ENCODE assay signal across 20 cellular contexts in genomic region chr12:6923003-6923732, GRCh38. TPM values are rescaled to one million over a fixed set of nuclear protein-coding genes. Genes with fewer than 3 reads are reported as not detected.
DNase-seq lines count a peak whose midpoint lies in the region; ATAC-seq, FAIRE-seq and TF ChIP-seq lines count a peak whose summit lies in the region.
"Had no signal": no experiment of that assay in that cellular context is flagged by ENCODE, and none has a peak within 500 bp of the region (broad histone marks: within the 10 kb centered on the region; RNA-seq: fewer than 3 reads in every experiment).

No MANE protein-coding gene starts in this region.

- DNase-seq in Caco-2 (no peak), Karpas-422 (peak; percentile 73), K562 (ENCODE audit: extremely low read depth in 1 of 4, low spot score in 3 of 4) (no peak), osteoblast (ENCODE audit: insufficient read length, low spot score, missing footprints) (peak; percentile 30), testis (no peak), immature natural killer cell (no peak)
- DNase-seq in stimulated activated naive CD4-positive, alpha-beta T cell (lab: John Stamatoyannopoulos, UW) = no peak
- DNase-seq: gastrocnemius medialis, KG1, NCI-H1417, NCI-H226, SK-N-SH had no signal

- peaks cover 10% of the 10 kb centered on the region; the same call in 1 of the 2 replicates for H3K79me2 ChIP-seq in Karpas-422 (ENCODE audit: low read length)
- H3K79me2 ChIP-seq in K562 (ENCODE audit: control insufficient read depth, insufficient read depth, low read length) = peaks cover 5% of the 10 kb centered on the region; the same call in 1 of the 3 replicates
- peaks cover 13% of the 10 kb centered on the region for H3K79me2 ChIP-seq in osteoblast (ENCODE audit: insufficient read depth, low read length)

- TF ChIP-seq EP300 in K562 (IDR thresholded peaks at IDR 0.05; ENCODE audit: low read length) = no peak

- TF ChIP-seq POLR2A in K562 (conservative IDR thresholded peaks at IDR 0.05) (no peak), testis (IDR thresholded peaks at IDR 0.05) (no peak)

- TF ChIP-seq CTCF in Caco-2 (IDR thresholded peaks at IDR 0.05; ENCODE audit: insufficient read depth in 1 of 2, low read depth in 1 of 2, low read length in 1 of 2, severe bottlenecking in 1 of 2, unreplicated experiment in 1 of 2) (no peak), K562 (IDR thresholded peaks at IDR 0.05 in 2 of 3, conservative IDR thresholded peaks at IDR 0.05 in 1 of 3; ENCODE audit: insufficient read depth in 2 of 3, low read depth in 1 of 3, low read length in 3 of 3) (no peak), osteoblast (IDR thresholded peaks at IDR 0.05; ENCODE audit: extremely low read depth, low read depth, low read length) (no peak), testis (IDR thresholded peaks at IDR 0.05) (no peak)

- peaks cover 32% of the 10 kb centered on the region for H3K4me1 Mint-ChIP-seq in Caco-2 (ENCODE audit: low read depth, unreplicated experiment)
- H3K4me1 Mint-ChIP-seq in immature natural killer cell = peaks cover 19 to 21% of the 10 kb centered on the region in 2 donors

- H3K36me3 ChIP-seq in Caco-2 (ENCODE audit: control insufficient read depth, insufficient read depth, low read length) (no peaks in the 10 kb centered on the region), Karpas-422 (ENCODE audit: insufficient read depth, low read length) (no peaks in the 10 kb centered on the region), K562 (ENCODE audit: control insufficient read depth, insufficient read depth, low read length) (peaks cover 20% of the 10 kb centered on the region; the same call in 2 of the 3 replicates), osteoblast (ENCODE audit: insufficient read depth, low read length) (peaks cover 20% of the 10 kb centered on the region), testis (ENCODE audit: low read depth, missing control alignments) (no peaks in the 10 kb centered on the region)
- H3K36me3 ChIP-seq: gastrocnemius medialis had no signal

- in situ Hi-C loops in K562 (cut with MboI) = no loop called here

- H3K4me2 ChIP-seq in Karpas-422 (ENCODE audit: low read depth, low read length, poor library complexity, severe bottlenecking) (peak overlapping the region; percentile 65), K562 (ENCODE audit: insufficient read depth, low read length) (no peak overlapping the region), osteoblast (ENCODE audit: insufficient read depth, low read length) (no peak overlapping the region)
- H3K4me2 ChIP-seq: SK-N-SH had no signal

- ATAC-seq in K562 = no peak
- ATAC-seq: CD8-positive, alpha-beta T cell; gastrocnemius medialis had no signal

- H3K4me1 ChIP-seq in Caco-2 = peaks cover 23% of the 10 kb centered on the region
- peaks cover 64% of the 10 kb centered on the region for H3K4me1 ChIP-seq in Karpas-422 (ENCODE audit: low read length)
- H3K4me1 ChIP-seq in K562 (replicated peaks in 1 of 2; ENCODE audit: control insufficient read depth in 2 of 2, insufficient read depth in 2 of 2, low read length in 2 of 2) = peaks cover 19 to 31% of the 10 kb centered on the region in 2 experiments; a peak in 4 of 5 replicates
- peaks cover 30% of the 10 kb centered on the region for H3K4me1 ChIP-seq in osteoblast (ENCODE audit: insufficient read depth, low read length)
- peaks cover 25% of the 10 kb centered on the region for H3K4me1 ChIP-seq in testis

- H3K9ac ChIP-seq in Karpas-422 (ENCODE audit: low read length) (peak overlapping the region; percentile 51), K562 (ENCODE audit: insufficient read depth in 1 of 2, low read depth in 2 of 2, low read length in 2 of 2) (no peak overlapping the region)
- H3K9ac ChIP-seq: SK-N-SH had no signal

- no peak overlapping the region for H3K4me3 ChIP-seq in Caco-2 (ENCODE audit: low read depth, low read length)
- H3K4me3 ChIP-seq in Karpas-422 (ENCODE audit: low read length) = peak overlapping the region; percentile 15; the same call in 1 of the 2 replicates
- no peak overlapping the region for H3K4me3 ChIP-seq in K562
- H3K4me3 ChIP-seq in osteoblast (ENCODE audit: insufficient read depth, low read length) = no peak overlapping the region
- no peak overlapping the region for H3K4me3 ChIP-seq in testis
- H3K4me3 ChIP-seq: gastrocnemius medialis had no signal

- WGBS in K562 (ENCODE audit: insufficient coverage, low coverage, missing lambda C conversion rate) = 43% methylated on average over 9 of the region's 10 CpGs
- WGBS in testis, 2 donors = 78 to 79% methylated on average over 10 of the region's 10 CpGs

- intact Hi-C loops in Caco-2 (cut with micrococcal nuclease; ENCODE audit: unreplicated experiment) (no loop called here), K562 (cut with micrococcal nuclease) (no loop called here), testis (cut with DNase I; ENCODE audit: low total_unique reads) (no loop called here)

- BruUV-seq in Caco-2 (replicated peaks; lab: Mats Ljungman, UMichigan) (TSS peak; percentile 72), K562 (replicated peaks; lab: Mats Ljungman, UMichigan) (TSS peak; percentile 70)

- H3K27ac Mint-ChIP-seq in Caco-2 (ENCODE audit: unreplicated experiment) (no peak overlapping the region), immature natural killer cell (peak overlapping the region in 1 of 6 donors; percentile 16)
- H3K27ac Mint-ChIP-seq: activated naive CD4-positive, alpha-beta T cell treated with anti-CD3 and anti-CD28 coated beads, Interleukin-2, amount 50 U/mL, for 24 hours; CD8-positive, alpha-beta T cell; stimulated activated naive CD8-positive, alpha-beta T cell treated with anti-CD3 and anti-CD28 coated beads, Interleukin-15, Interleukin-2, amounts not matched to agents 100 ng/mL and 50 ng/mL, for 24 hours had no signal

- H4K20me1 ChIP-seq in Karpas-422 (ENCODE audit: insufficient read depth, low read depth, low read length) (no peaks in the 10 kb centered on the region), K562 (replicated peaks; ENCODE audit: control insufficient read depth, insufficient read depth, low read length) (no peaks in the 10 kb centered on the region), osteoblast (ENCODE audit: insufficient read depth, low read length) (no peaks in the 10 kb centered on the region)

- CTCF ChIA-PET in Caco-2 (lab: Charles Lee) = interaction anchor here (1.4 kb wide), 1 partner anchor 14 kb away, joined by 3 read pairs; no protein-coding TSS in a partner anchor
- CTCF ChIA-PET in K562 (lab: Yijun Ruan, JAX; ENCODE audit: low intra/inter-chr PET ratio) = interaction anchor here (1.1 kb wide), 1 partner anchor 37 kb away, joined by 4 read pairs; no protein-coding TSS in a partner anchor

- no peak overlapping the region; the same call in 1 of the 2 replicates for H2AFZ ChIP-seq in Karpas-422 (ENCODE audit: low read length)
- no peak overlapping the region for H2AFZ ChIP-seq in K562 (ENCODE audit: low read depth, low read length)
- H2AFZ ChIP-seq in osteoblast (ENCODE audit: low read length) = no peak overlapping the region

- POLR2A ChIA-PET in Caco-2 (lab: Charles Lee) = interaction anchor here (1.0 kb wide), 1 partner anchor 54 kb away, joined by 3 read pairs; no protein-coding TSS in a partner anchor
- POLR2A ChIA-PET in K562 (lab: Yijun Ruan, JAX) = interaction anchor here (0.6 to 4.0 kb wide), 2 partner anchors 21 to 423 kb away, joined by 3 to 29 read pairs; partner anchors contain the start of genes C12orf57 and RNU7-1

- H3K9me3 ChIP-seq in Caco-2 (no peaks in the 10 kb centered on the region), Karpas-422 (ENCODE audit: low read length) (no peaks in the 10 kb centered on the region), K562 (replicated peaks; ENCODE audit: control insufficient read depth, insufficient read depth, low read depth, low read length) (no peaks in the 10 kb centered on the region), osteoblast (ENCODE audit: low read depth, low read length) (no peaks in the 10 kb centered on the region), testis (no peaks in the 10 kb centered on the region)
- H3K9me3 ChIP-seq: gastrocnemius medialis, SK-N-SH had no signal

- FAIRE-seq in K562 (lab: Jason Lieb, UNC) = no peak
- FAIRE-seq: islet of Langerhans had no signal

- H3K36me3 Mint-ChIP-seq in Caco-2 (ENCODE audit: insufficient read depth, unreplicated experiment) = peaks cover 6% of the 10 kb centered on the region
- peaks cover 0 to 5% (median 0%) of the 10 kb centered on the region in 3 donors for H3K36me3 Mint-ChIP-seq in immature natural killer cell
- H3K36me3 Mint-ChIP-seq: activated naive CD4-positive, alpha-beta T cell treated with anti-CD3 and anti-CD28 coated beads, Interleukin-2, amount 50 U/mL, for 24 hours had no signal

- H3K9me2 ChIP-seq in Karpas-422 (replicated peaks; ENCODE audit: insufficient read depth, low read length) = no peaks in the 10 kb centered on the region
- H3K9me2 ChIP-seq: SK-N-SH had no signal

- H3K4me3 Mint-ChIP-seq in Caco-2 (ENCODE audit: unreplicated experiment) = no peak overlapping the region
- no peak overlapping the region for H3K4me3 Mint-ChIP-seq in immature natural killer cell
- H3K4me3 Mint-ChIP-seq: activated naive CD4-positive, alpha-beta T cell treated with anti-CD3 and anti-CD28 coated beads, Interleukin-2, amount 50 U/mL, for 24 hours; CD8-positive, alpha-beta T cell; stimulated activated naive CD8-positive, alpha-beta T cell treated with anti-CD3 and anti-CD28 coated beads, Interleukin-15, Interleukin-2, amounts not matched to agents 100 ng/mL and 50 ng/mL, for 24 hours had no signal

- no peak for TF ChIP-seq RAD21 in K562 (CRISPR knock-in tag; conservative IDR thresholded peaks at IDR 0.05 in 1 of 2, IDR thresholded peaks at IDR 0.05 in 1 of 2)

- H3K9me3 Mint-ChIP-seq in Caco-2 (ENCODE audit: unreplicated experiment) = no peaks in the 10 kb centered on the region
- no peaks in the 10 kb centered on the region for H3K9me3 Mint-ChIP-seq in immature natural killer cell
- H3K9me3 Mint-ChIP-seq: activated naive CD4-positive, alpha-beta T cell treated with anti-CD3 and anti-CD28 coated beads, Interleukin-2, amount 50 U/mL, for 24 hours; CD8-positive, alpha-beta T cell; central memory CD8-positive, alpha-beta T cell; stimulated activated naive CD8-positive, alpha-beta T cell treated with anti-CD3 and anti-CD28 coated beads, Interleukin-15, Interleukin-2, amounts not matched to agents 100 ng/mL and 50 ng/mL, for 24 hours had no signal

- H3K27me3 ChIP-seq in Caco-2 (replicated peaks; ENCODE audit: control insufficient read depth, insufficient read depth, low read length) = no peaks in the 10 kb centered on the region
- H3K27me3 ChIP-seq in Karpas-422 (ENCODE audit: low read length) = no peaks in the 10 kb centered on the region
- no peaks in the 10 kb centered on the region for H3K27me3 ChIP-seq in K562 (ENCODE audit: control insufficient read depth in 2 of 2, insufficient read depth in 2 of 2, low read length in 2 of 2)
- H3K27me3 ChIP-seq in osteoblast (ENCODE audit: insufficient read depth, low read length) = no peaks in the 10 kb centered on the region
- no peaks in the 10 kb centered on the region for H3K27me3 ChIP-seq in testis
- H3K27me3 ChIP-seq: gastrocnemius medialis had no signal

- H3K27me3 Mint-ChIP-seq in Caco-2 (ENCODE audit: insufficient read depth, unreplicated experiment) (no peaks in the 10 kb centered on the region), immature natural killer cell (ENCODE audit: low read depth in 3 of 3) (peaks cover 0 to 15% (median 7%) of the 10 kb centered on the region in 3 donors)
- H3K27me3 Mint-ChIP-seq: activated naive CD4-positive, alpha-beta T cell treated with anti-CD3 and anti-CD28 coated beads, Interleukin-2, amount 50 U/mL, for 24 hours; central memory CD8-positive, alpha-beta T cell; stimulated activated naive CD8-positive, alpha-beta T cell treated with anti-CD3 and anti-CD28 coated beads, Interleukin-15, Interleukin-2, amounts not matched to agents 100 ng/mL and 50 ng/mL, for 24 hours had no signal

- H3K9me1 ChIP-seq in K562 (ENCODE audit: control insufficient read depth, insufficient read depth, low read length) = peaks cover 4% of the 10 kb centered on the region

- H3K27ac ChIP-seq in Karpas-422 (ENCODE audit: low read length) (peak overlapping the region; percentile 81), K562 (ENCODE audit: extremely low read depth, low read depth, low read length) (no peak overlapping the region), osteoblast (ENCODE audit: low read depth, low read length) (no peak overlapping the region), testis (no peak overlapping the region)

RNA-seq across cellular contexts. Expression of gene ATN1, which starts 4.6 kb away (rescaled TPM):
- total RNA-seq in Caco-2 (2022) (126 TPM in 2 replicates), K562 (2014; rRNA removed) (3.9 and 6.6 TPM in 2 replicates), K562 (2014; rRNA removed; fragmentation: Illumina TruSeq; extraction: Trizol) (1.1 and 1.3 TPM in 2 replicates), K562 (2015; rRNA removed; fragmentation: Illumina TruSeq; extraction: Trizol) (2.6 and 3.4 TPM in 2 replicates), K562 (2021) (40.5 and 49.8 TPM in 2 replicates), osteoblast (10.3 and 14.1 TPM in 2 replicates), testis (10 to 100 TPM; 63.4 to 73.2 TPM)
- total RNA-seq in Karpas-422 (2014; rRNA removed; shearing (Covaris generic); ENCODE audit: low replicate concordance) = 8.8 and 11.7 TPM in 2 replicates
- total RNA-seq in K562 (2011; cell fraction: chromatin; rRNA removed; ENCODE audit: low replicate concordance) = 40.4 and 80.7 TPM in 2 replicates
- total RNA-seq in K562 (2011; cell fraction: nucleolus; rRNA removed) = 33.9 and 34.2 TPM in 2 replicates
- 35.9 and 45.9 TPM in 2 replicates for total RNA-seq in K562 (2011; cell fraction: nucleoplasm; rRNA removed)
- polyA plus RNA-seq in K562 (2011; rRNA removed) (2.7 and 8.6 TPM in 2 replicates), K562 (2014; fragmentation: Illumina TruSeq; extraction: Trizol) (31.0 and 37.6 TPM in 2 replicates), K562 (2014; fragmentation: Nextera tagmentation; extraction: Ambion mirVana) (under 1 TPM; 0.15 to 0.20 TPM), K562 (2014; rRNA removed) (21.8 and 28.6 TPM in 2 replicates), testis (ENCODE audit: insufficient read depth, low read depth, low replicate concordance) (40.5 TPM), immature natural killer cell (1 to 10 TPM in 2 of 3 donors, not detected in 1; 1.0 to 2.1 TPM)
- polyA plus RNA-seq in K562 (2011; cell fraction: cytosol; rRNA removed) = 4.1 and 7.5 TPM in 2 replicates
- 33.6 and 70.0 TPM in 2 replicates for polyA plus RNA-seq in K562 (2011; cell fraction: nucleus; rRNA removed)
- 32.7 and 40.7 TPM in 2 replicates for polyA plus RNA-seq in K562 (2012)
- polyA minus RNA-seq in K562 (2011; rRNA and poly(A)+ RNA removed) = 1.1 and 1.6 TPM in 2 replicates
- 13.8 and 27.9 TPM in 2 replicates for polyA minus RNA-seq in K562 (2011; cell fraction: cytosol; rRNA and poly(A)+ RNA removed)
- polyA minus RNA-seq in K562 (2011; cell fraction: nucleus; rRNA and poly(A)+ RNA removed) = 7.9 and 9.2 TPM in 2 replicates

RNA-seq across cellular contexts. Expression of gene ENO2, which starts 8.8 kb away (rescaled TPM):
- total RNA-seq in Caco-2 (2022) (23.2 and 25.3 TPM in 2 replicates), K562 (2014; rRNA removed) (10.9 and 14.1 TPM in 2 replicates), K562 (2014; rRNA removed; fragmentation: Illumina TruSeq; extraction: Trizol) (10.2 and 12.4 TPM in 2 replicates), K562 (2015; rRNA removed; fragmentation: Illumina TruSeq; extraction: Trizol) (13.0 and 13.9 TPM in 2 replicates), K562 (2021) (18.1 and 20.3 TPM in 2 replicates), osteoblast (8.5 and 13.4 TPM in 2 replicates), testis (1 to 10 TPM; 8.8 to 8.9 TPM)
- 40.3 and 43.1 TPM in 2 replicates for total RNA-seq in Karpas-422 (2014; rRNA removed; shearing (Covaris generic); ENCODE audit: low replicate concordance)
- total RNA-seq in K562 (2011; cell fraction: chromatin; rRNA removed; ENCODE audit: low replicate concordance) = 58.9 and 105 TPM in 2 replicates
- 52.2 and 55.9 TPM in 2 replicates for total RNA-seq in K562 (2011; cell fraction: nucleolus; rRNA removed)
- 54.7 and 61.2 TPM in 2 replicates for total RNA-seq in K562 (2011; cell fraction: nucleoplasm; rRNA removed)
- polyA plus RNA-seq in K562 (2011; rRNA removed) (43.3 and 70.5 TPM in 2 replicates), K562 (2014; fragmentation: Illumina TruSeq; extraction: Trizol) (22.8 and 25.2 TPM in 2 replicates), K562 (2014; fragmentation: Nextera tagmentation; extraction: Ambion mirVana) (10 to 100 TPM; 23.2 to 27.6 TPM), K562 (2014; rRNA removed) (20.5 and 21.0 TPM in 2 replicates), testis (ENCODE audit: insufficient read depth, low read depth, low replicate concordance) (14.3 TPM), immature natural killer cell (1 to 10 TPM; 2.0 to 6.5 (median 3.8) TPM)
- polyA plus RNA-seq in K562 (2011; cell fraction: cytosol; rRNA removed) = 33.7 and 81.5 TPM in 2 replicates
- 166 and 226 TPM in 2 replicates for polyA plus RNA-seq in K562 (2011; cell fraction: nucleus; rRNA removed)
- 49.7 and 51.0 TPM in 2 replicates for polyA plus RNA-seq in K562 (2012)
- 24.6 and 30.6 TPM in 2 replicates for polyA minus RNA-seq in K562 (2011; rRNA and poly(A)+ RNA removed)
- 11.5 and 21.7 TPM in 2 replicates for polyA minus RNA-seq in K562 (2011; cell fraction: cytosol; rRNA and poly(A)+ RNA removed)
- 18.6 and 33.5 TPM in 2 replicates for polyA minus RNA-seq in K562 (2011; cell fraction: nucleus; rRNA and poly(A)+ RNA removed)

RNA-seq across cellular contexts. Expression of gene LRRC23, which starts 18.5 kb away (rescaled TPM):
- total RNA-seq in Caco-2 (2022) (7.8 and 8.6 TPM in 2 replicates), K562 (2014; rRNA removed) (3.1 TPM in 2 replicates), K562 (2014; rRNA removed; fragmentation: Illumina TruSeq; extraction: Trizol) (4.2 and 4.3 TPM in 2 replicates), K562 (2015; rRNA removed; fragmentation: Illumina TruSeq; extraction: Trizol) (2.5 and 3.4 TPM in 2 replicates), K562 (2021) (2.1 and 3.0 TPM in 2 replicates), osteoblast (7.1 and 7.6 TPM in 2 replicates), testis (10 to 100 TPM; 32.7 to 33.9 TPM)
- 8.7 and 9.7 TPM in 2 replicates for total RNA-seq in Karpas-422 (2014; rRNA removed; shearing (Covaris generic); ENCODE audit: low replicate concordance)
- 9.1 and 10.2 TPM in 2 replicates for total RNA-seq in K562 (2011; cell fraction: chromatin; rRNA removed; ENCODE audit: low replicate concordance)
- 4.8 and 5.7 TPM in 2 replicates for total RNA-seq in K562 (2011; cell fraction: nucleolus; rRNA removed)
- total RNA-seq in K562 (2011; cell fraction: nucleoplasm; rRNA removed) = 4.7 and 5.9 TPM in 2 replicates
- polyA plus RNA-seq in K562 (2011; rRNA removed) (7.0 and 7.8 TPM in 2 replicates), K562 (2014; fragmentation: Illumina TruSeq; extraction: Trizol) (4.4 and 5.3 TPM in 2 replicates), K562 (2014; fragmentation: Nextera tagmentation; extraction: Ambion mirVana) (1 to 10 TPM; 2.7 to 2.8 TPM), K562 (2014; rRNA removed) (2.2 and 4.6 TPM in 2 replicates), testis (ENCODE audit: insufficient read depth, low read depth, low replicate concordance) (112 TPM), immature natural killer cell (1 to 10 TPM; 2.3 to 4.4 (median 2.4) TPM)
- polyA plus RNA-seq in K562 (2011; cell fraction: cytosol; rRNA removed) = 5.4 and 7.8 TPM in 2 replicates
- 6.2 and 7.4 TPM in 2 replicates for polyA plus RNA-seq in K562 (2011; cell fraction: nucleus; rRNA removed)
- polyA plus RNA-seq in K562 (2012) = 3.9 and 8.8 TPM in 2 replicates
- 4.8 and 6.5 TPM in 2 replicates for polyA minus RNA-seq in K562 (2011; rRNA and poly(A)+ RNA removed)
- 2.4 TPM in 1 of 2 replicates, not detected in the other for polyA minus RNA-seq in K562 (2011; cell fraction: cytosol; rRNA and poly(A)+ RNA removed)
- polyA minus RNA-seq in K562 (2011; cell fraction: nucleus; rRNA and poly(A)+ RNA removed) = 1.1 and 6.7 TPM in 2 replicates

RNA-seq across cellular contexts. Expression of gene RNU7-1, which starts 20.4 kb away (rescaled TPM):
- total RNA-seq in Caco-2 (2022) (not detected in 2 replicates), K562 (2014; rRNA removed) (not detected in 2 replicates), K562 (2014; rRNA removed; fragmentation: Illumina TruSeq; extraction: Trizol) (not detected in 2 replicates), K562 (2015; rRNA removed; fragmentation: Illumina TruSeq; extraction: Trizol) (not detected in 2 replicates), K562 (2021) (not detected in 2 replicates), osteoblast (not detected in 2 replicates), testis (not detected)
- total RNA-seq in Karpas-422 (2014; rRNA removed; shearing (Covaris generic); ENCODE audit: low replicate concordance) = not detected in 2 replicates
- not detected in 2 replicates for total RNA-seq in K562 (2011; cell fraction: chromatin; rRNA removed; ENCODE audit: low replicate concordance)
- total RNA-seq in K562 (2011; cell fraction: nucleolus; rRNA removed) = not detected in 2 replicates
- not detected in 2 replicates for total RNA-seq in K562 (2011; cell fraction: nucleoplasm; rRNA removed)
- polyA plus RNA-seq in K562 (2011; rRNA removed) (not detected in 2 replicates), K562 (2014; fragmentation: Illumina TruSeq; extraction: Trizol) (not detected in 2 replicates), K562 (2014; fragmentation: Nextera tagmentation; extraction: Ambion mirVana) (not detected), K562 (2014; rRNA removed) (not detected in 2 replicates), testis (ENCODE audit: insufficient read depth, low read depth, low replicate concordance) (not detected), immature natural killer cell (not detected)
- not detected in 2 replicates for polyA plus RNA-seq in K562 (2011; cell fraction: cytosol; rRNA removed)
- polyA plus RNA-seq in K562 (2011; cell fraction: nucleus; rRNA removed) = not detected in 2 replicates
- polyA plus RNA-seq in K562 (2012) = not detected in 2 replicates
- not detected in 2 replicates for polyA minus RNA-seq in K562 (2011; rRNA and poly(A)+ RNA removed)
- polyA minus RNA-seq in K562 (2011; cell fraction: cytosol; rRNA and poly(A)+ RNA removed) = not detected in 2 replicates
- polyA minus RNA-seq in K562 (2011; cell fraction: nucleus; rRNA and poly(A)+ RNA removed) = not detected in 2 replicates
- total RNA-seq: CD8-positive, alpha-beta T cell; gastrocnemius medialis; mesenteric fat pad; osteocyte; skeletal muscle tissue had no signal
- polyA plus RNA-seq: SK-N-SH had no signal

RNA-seq across cellular contexts. Expression of gene C12orf57, which starts 20.7 kb away (rescaled TPM):
- total RNA-seq in Caco-2 (2022) (111 TPM in 2 replicates), K562 (2014; rRNA removed) (131 and 140 TPM in 2 replicates), K562 (2014; rRNA removed; fragmentation: Illumina TruSeq; extraction: Trizol) (22.9 and 26.7 TPM in 2 replicates), K562 (2015; rRNA removed; fragmentation: Illumina TruSeq; extraction: Trizol) (113 and 115 TPM in 2 replicates), K562 (2021) (104 and 113 TPM in 2 replicates), osteoblast (81.4 and 93.4 TPM in 2 replicates), testis (100 to 1,000 TPM; 143 to 236 TPM)
- 264 and 402 TPM in 2 replicates for total RNA-seq in Karpas-422 (2014; rRNA removed; shearing (Covaris generic); ENCODE audit: low replicate concordance)
- total RNA-seq in K562 (2011; cell fraction: chromatin; rRNA removed; ENCODE audit: low replicate concordance) = 30.7 and 66.4 TPM in 2 replicates
- 89.2 and 92.8 TPM in 2 replicates for total RNA-seq in K562 (2011; cell fraction: nucleolus; rRNA removed)
- total RNA-seq in K562 (2011; cell fraction: nucleoplasm; rRNA removed) = 81.8 and 119 TPM in 2 replicates
- polyA plus RNA-seq in K562 (2011; rRNA removed) (190 and 317 TPM in 2 replicates), K562 (2014; fragmentation: Illumina TruSeq; extraction: Trizol) (41.5 and 120 TPM in 2 replicates), K562 (2014; fragmentation: Nextera tagmentation; extraction: Ambion mirVana) (100 to 1,000 TPM in 1 of 2 experiments, 10 to 100 TPM in 1; 64.2 to 107 TPM), K562 (2014; rRNA removed) (188 and 191 TPM in 2 replicates), testis (ENCODE audit: insufficient read depth, low read depth, low replicate concordance) (141 TPM), immature natural killer cell (100 to 1,000 TPM in 2 of 3 donors, 10 to 100 TPM in 1; 83.7 to 315 (median 170) TPM)
- polyA plus RNA-seq in K562 (2011; cell fraction: cytosol; rRNA removed) = 504 and 556 TPM in 2 replicates
- 180 and 275 TPM in 2 replicates for polyA plus RNA-seq in K562 (2011; cell fraction: nucleus; rRNA removed)
- polyA plus RNA-seq in K562 (2012) = 150 and 417 TPM in 2 replicates
- polyA minus RNA-seq in K562 (2011; rRNA and poly(A)+ RNA removed) = 37.7 TPM in 2 replicates
- 34.5 and 61.2 TPM in 2 replicates for polyA minus RNA-seq in K562 (2011; cell fraction: cytosol; rRNA and poly(A)+ RNA removed)
- polyA minus RNA-seq in K562 (2011; cell fraction: nucleus; rRNA and poly(A)+ RNA removed) = 33.4 and 59.2 TPM in 2 replicates

Comparison
In these comparisons a context has a peak if more than half of its experiments do, and no peak if none do; other contexts are left out.
1. DNase-seq: peak in Karpas-422 (single experiment) and osteoblast (single experiment); none in Caco-2 (0 of 2), K562 (0 of 4), stimulated activated naive CD4-positive, alpha-beta T cell (0 of 6), testis (single experiment) and immature natural killer cell (0 of 3).